In the genomic region with DNA sequence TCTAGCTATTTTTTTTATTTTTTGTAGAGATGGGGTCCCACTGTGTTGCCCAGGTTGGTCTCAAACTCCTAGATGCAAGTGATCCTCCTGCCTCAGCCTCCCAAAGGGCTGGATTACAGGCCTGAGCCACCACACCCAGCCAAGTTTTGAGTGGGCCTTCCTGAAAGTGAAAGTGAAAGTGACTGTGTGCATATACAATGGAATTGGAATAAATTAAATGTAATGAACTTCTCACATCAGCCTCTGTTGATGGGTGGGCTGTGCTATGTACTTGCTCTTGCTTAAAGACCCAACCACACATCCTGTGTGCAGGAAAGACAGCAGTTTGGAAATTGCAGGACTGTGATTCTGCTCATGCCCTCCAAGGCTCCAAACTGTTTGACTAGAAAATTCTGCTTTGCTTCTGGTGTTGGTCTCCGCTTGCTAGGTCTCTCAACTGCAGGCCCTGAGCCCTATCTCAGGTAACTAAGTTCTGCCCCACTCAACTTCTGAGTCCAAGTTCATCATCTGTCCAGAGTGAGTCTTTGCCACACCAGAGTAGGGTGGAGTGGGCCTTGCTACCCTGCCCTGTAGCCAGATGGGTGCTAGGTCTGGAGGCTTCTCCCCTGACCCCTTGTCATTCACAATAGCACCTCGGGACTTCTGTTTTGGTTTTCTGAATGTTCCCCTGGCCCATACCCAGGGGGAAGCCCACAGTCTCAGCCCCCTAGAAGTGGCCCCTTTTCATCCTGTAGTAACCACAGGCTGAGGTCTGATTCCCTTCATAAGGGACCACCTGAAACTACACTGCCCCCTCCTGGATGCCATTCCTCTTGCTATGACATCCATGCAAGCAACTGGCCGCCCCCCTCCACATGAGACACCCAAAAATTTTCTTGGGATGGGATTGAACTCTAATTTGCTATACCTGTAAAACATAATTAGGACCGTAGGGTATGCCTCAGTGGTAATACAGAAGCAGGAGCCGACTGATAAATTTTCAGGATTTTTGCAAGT, we compare ENCODE assay signal across 13 cellular contexts. TPM values are rescaled to one million over a fixed set of nuclear protein-coding genes. Genes with fewer than 3 reads are reported as not detected.
A peak's percentile ranks its signal among the peaks of the same experiment; 100 is the strongest.
DNase-seq lines count a peak whose midpoint lies in the region; ATAC-seq and TF ChIP-seq lines count a peak whose summit lies in the region.
"Had no signal": no experiment of that assay in that cellular context is flagged by ENCODE, and none has a peak within 500 bp of the region (broad histone marks: within the 10 kb centered on the region; RNA-seq: fewer than 3 reads in every experiment).

No MANE protein-coding gene starts in this region.

- H2AFZ ChIP-seq in PC-3 (ENCODE audit: low read length), result 0 out of 2 replicates have a peak overlapping the region, but pooled peaks have one; percentile 50

- no peaks in the 10 kb centered on the region for H3K27me3 Mint-ChIP-seq in type B pancreatic cell

- H3K36me3 Mint-ChIP-seq in type B pancreatic cell, result no peaks in the 10 kb centered on the region
- H3K36me3 Mint-ChIP-seq: stimulated activated memory B cell treated with anti-CD40 and anti-IgM and Interleukin-4, amounts not matched to agents 10 μg/mL and 1 μg/mL and 100 μg/mL, for 72 hours had no signal

- H3K4me1 Mint-ChIP-seq in type B pancreatic cell (ENCODE audit: unreplicated experiment), result peaks cover 28% of the 10 kb centered on the region

- H3K79me2 ChIP-seq in PC-3 (ENCODE audit: low read length), result no peaks in the 10 kb centered on the region

- WGBS in upper lobe of left lung, 2 donors, result 92 to 98% methylated on average over 3 to 5 of the region's 5 CpGs

- peak; percentile 8 for DNase-seq in stimulated activated CD4-positive, alpha-beta T cell treated with anti-CD3 and anti-CD28 coated beads, Interleukin-15, amount 100 ng/mL, for 24 hours
- DNase-seq in stimulated activated CD4-positive, alpha-beta T cell treated with anti-CD3 and anti-CD28 coated beads, Interleukin-12 subunit alpha, Interleukin-12 subunit beta, amount 100 ng/mL, for 4 hours, result no peak
- DNase-seq in PC-3, result no peak
- DNase-seq in erythroblast (lab: John Stamatoyannopoulos, UW), result peak; percentile 17 to 32
- no peak for DNase-seq in type B pancreatic cell (ENCODE audit: extremely low spot score, unreplicated experiment)
- no peak for DNase-seq in upper lobe of left lung
- no peak for DNase-seq in activated T-cell treated with anti-CD3 and anti-CD28 coated beads, Interleukin-2, amount 50 U/mL, for 1 hour
- DNase-seq: amniotic stem cell had no signal

- H3K9me3 Mint-ChIP-seq in type B pancreatic cell, result peaks cover 8% of the 10 kb centered on the region
- H3K9me3 Mint-ChIP-seq: IgD-negative memory B cell; stimulated activated memory B cell treated with anti-CD40 and anti-IgM and Interleukin-4, amounts not matched to agents 10 μg/mL and 1 μg/mL and 100 μg/mL, for 72 hours had no signal

- H3K36me3 ChIP-seq in PC-3 (ENCODE audit: low read depth, low read length), result no peaks in the 10 kb centered on the region
- H3K36me3 ChIP-seq in upper lobe of left lung, result no peaks in the 10 kb centered on the region

- H3K9me3 ChIP-seq in PC-3 (ENCODE audit: low read length) (no peaks in the 10 kb centered on the region), upper lobe of left lung (no peaks in the 10 kb centered on the region)

- H3K4me1 ChIP-seq in PC-3 (ENCODE audit: insufficient read depth, low read length) (peaks cover 48% of the 10 kb centered on the region), upper lobe of left lung (peaks cover 0 to 6% (median 0%) of the 10 kb centered on the region in 4 donors)

- no peaks in the 10 kb centered on the region for H3F3A ChIP-seq in PC-3 (ENCODE audit: low read length, unreplicated experiment)

- H3K27ac ChIP-seq in PC-3 (ENCODE audit: low read length) (no peak overlapping the region), upper lobe of left lung (no peak overlapping the region)
- H3K27ac ChIP-seq: skin epidermis had no signal

- H3K9me2 ChIP-seq in PC-3 (replicated peaks; ENCODE audit: low read length), result no peaks in the 10 kb centered on the region

- BruUV-seq in PC-3 (replicated peaks; lab: Mats Ljungman, UMichigan), result no TSS peak

- no peaks in the 10 kb centered on the region for H4K20me1 ChIP-seq in PC-3 (ENCODE audit: low read length)

- ATAC-seq in PC-3 (no peak), HG02870 (IDR thresholded peaks at IDR 0.05; ENCODE audit: unreplicated experiment) (no peak), upper lobe of left lung (ENCODE audit: low FRiP score in 2 of 2) (no peak)
- ATAC-seq: stimulated activated memory B cell treated with anti-CD40 and anti-IgM and Interleukin-4, amounts not matched to agents 10 μg/mL and 1 μg/mL and 100 μg/mL, for 72 hours had no signal

- POLR2A ChIA-PET in PC-3 (lab: Charles Lee; ENCODE audit: unreplicated experiment), result no interaction called here

- no peak overlapping the region for H3K9ac ChIP-seq in PC-3 (ENCODE audit: low read length)

- intact Hi-C loops in PC-3 (cut with micrococcal nuclease), result no loop called here

- CTCF ChIA-PET in PC-3 (lab: Charles Lee), result no interaction called here

- peak overlapping the region; percentile 62 for H3K27ac Mint-ChIP-seq in type B pancreatic cell

- TF ChIP-seq POLR2A in erythroblast (IDR thresholded peaks at IDR 0.05; ENCODE audit: low read length), result no peak
- TF ChIP-seq POLR2A in upper lobe of left lung (IDR thresholded peaks at IDR 0.05), result no peak

- TF ChIP-seq EP300 in upper lobe of left lung (IDR thresholded peaks at IDR 0.05), result no peak

- no peaks in the 10 kb centered on the region for H3K27me3 ChIP-seq in PC-3 (ENCODE audit: low read length)
- H3K27me3 ChIP-seq in upper lobe of left lung, result no peaks in the 10 kb centered on the region

- peak overlapping the region; percentile 34; the same call in 1 of the 2 replicates for H3K4me2 ChIP-seq in PC-3 (ENCODE audit: low read length)

- H3K4me3 Mint-ChIP-seq in type B pancreatic cell, result no peak overlapping the region
- H3K4me3 Mint-ChIP-seq: IgD-negative memory B cell; stimulated activated memory B cell treated with anti-CD40 and anti-IgM and Interleukin-4, amounts not matched to agents 10 μg/mL and 1 μg/mL and 100 μg/mL, for 72 hours had no signal

- no peak overlapping the region for H3K4me3 ChIP-seq in PC-3 (ENCODE audit: low read length)
- no peak overlapping the region for H3K4me3 ChIP-seq in upper lobe of left lung
- H3K4me3 ChIP-seq: lung, skin epidermis had no signal

- TF ChIP-seq CTCF in PC-3 (conservative IDR thresholded peaks at IDR 0.05; ENCODE audit: low read depth, low read length) (peak; percentile 39; the same call in 1 of the 2 replicates), type B pancreatic cell (conservative IDR thresholded peaks at IDR 0.05) (no peak), upper lobe of left lung (IDR thresholded peaks at IDR 0.05) (no peak)

RNA-seq across cellular contexts. Expression of a gene that starts 36.5 kb away (rescaled TPM):
- total RNA-seq in PC-3 (2014; rRNA removed) (67.9 and 74.6 TPM in 2 replicates), type B pancreatic cell (ENCODE audit: low replicate concordance) (134 and 186 TPM in 2 replicates), upper lobe of left lung (100 to 1,000 TPM in 1 of 6 donors, 10 to 100 TPM in 5; 33.5 to 107 (median 73.1) TPM)

Comparison
In these comparisons a context has a peak if more than half of its experiments do, and no peak if none do; other contexts are left out.
1. DNase-seq: peak in stimulated activated CD4-positive, alpha-beta T cell treated with anti-CD3 and anti-CD28 coated beads, Interleukin-15, amount 100 ng/mL, for 24 hours (single experiment) and erythroblast (2 of 2); none in stimulated activated CD4-positive, alpha-beta T cell treated with anti-CD3 and anti-CD28 coated beads, Interleukin-12 subunit alpha, Interleukin-12 subunit beta, amount 100 ng/mL, for 4 hours (single experiment), PC-3 (single experiment), type B pancreatic cell (single experiment), upper lobe of left lung (0 of 2) and activated T-cell treated with anti-CD3 and anti-CD28 coated beads, Interleukin-2, amount 50 U/mL, for 1 hour (single experiment).